38 cellular contexts compared by ENCODE assay signal in genomic region chr3:61743686-61744242, GRCh38.
"Had no signal": no experiment of that assay in that cellular context is flagged by ENCODE, and none has a peak within 500 bp of the region (broad histone marks: within the 10 kb centered on the region; RNA-seq: fewer than 3 reads in every experiment).

No MANE protein-coding gene starts in this region.

- H3K27ac Mint-ChIP-seq: activated CD4-positive, alpha-beta memory T cell treated with anti-CD3 and anti-CD28 coated beads for 36 hours; activated CD4-positive, alpha-beta T cell treated with anti-CD3 and anti-CD28 coated beads for 36 hours; activated CD4-positive, alpha-beta T cell treated with anti-CD3 and anti-CD28 coated beads, Interleukin-2, amount 10 ng/mL, durations not matched to agents 24 days and 14 days; activated CD8-positive, alpha-beta memory T cell treated with anti-CD3 and anti-CD28 coated beads, Interleukin-2, amount 10 ng/mL, durations not matched to agents 7 days and 5 days; activated CD8-positive, alpha-beta T cell treated with anti-CD3 and anti-CD28 coated beads, Interleukin-2, amount 10 ng/mL, durations not matched to agents 7 days and 5 days; activated naive CD4-positive, alpha-beta T cell treated with anti-CD3 and anti-CD28 coated beads for 36 hours; activated naive CD4-positive, alpha-beta T cell treated with anti-CD3 and anti-CD28 coated beads, Interleukin-2, amount 50 U/mL, for 24 hours; activated naive CD8-positive, alpha-beta T cell treated with anti-CD3 and anti-CD28 coated beads for 36 hours; activated naive CD8-positive, alpha-beta T cell treated with anti-CD3 and anti-CD28 coated beads, Interleukin-2, amount 50 U/mL, for 24 hours; activated T-helper 1 cell treated with anti-CD3 and anti-CD28 coated beads, Interleukin-12 subunit alpha, Interleukin-12 subunit beta, Interleukin-2, Interleukin-4 antibody, amounts not matched to agents 30 ng/mL and 10 ng/mL and 1 ng/mL, durations not matched to agents 14 hours and 24 hours and 36 hours; activated T-helper 2 cell treated with anti-CD3 and anti-CD28 coated beads, Interferon-gamma antibody, Interleukin-2, Interleukin-4, amounts not matched to agents 10 μg/mL and 5 μg/mL and 100 μg/mL, durations not matched to agents 14 hours and 24 hours and 36 hours; T-helper 17 cell; T-helper 2 cell treated with Interferon-gamma antibody and Interleukin-4, amounts not matched to agents 5 μg/mL and 100 μg/mL, for 36 hours had no signal

- H3K27me3 ChIP-seq: adrenal gland, breast epithelium, cardiac muscle cell, colonic mucosa, esophagus squamous epithelium, gastroesophageal sphincter had no signal

- H3K4me3 ChIP-seq: adrenal gland, breast epithelium, cardiac muscle cell, colonic mucosa, esophagus squamous epithelium, gastroesophageal sphincter had no signal

- DNase-seq: activated CD4-positive, alpha-beta memory T cell treated with anti-CD3 and anti-CD28 coated beads for 36 hours; activated CD4-positive, alpha-beta T cell treated with anti-CD3 and anti-CD28 coated beads for 36 hours; activated CD4-positive, alpha-beta T cell treated with anti-CD3 and anti-CD28 coated beads, Interleukin-2, amount 10 ng/mL, durations not matched to agents 24 days and 14 days; activated CD4-positive, CD25-positive, alpha-beta regulatory T cell; activated CD4-positive, CD25-positive, alpha-beta regulatory T cell treated with anti-CD3 and anti-CD28 coated beads, Interleukin-2, amount 50 U/mL, for 72 hours; activated CD8-positive, alpha-beta memory T cell treated with anti-CD3 and anti-CD28 coated beads, Interleukin-2, amount 10 ng/mL, durations not matched to agents 7 days and 5 days; activated CD8-positive, alpha-beta memory T cell treated with anti-CD3 and anti-CD28 coated beads, Interleukin-2, amount 50 U/mL, for 4 hours; activated CD8-positive, alpha-beta T cell treated with anti-CD3 and anti-CD28 coated beads, Interleukin-2, amount 10 ng/mL, durations not matched to agents 7 days and 5 days; activated effector memory CD4-positive, alpha-beta T cell treated with anti-CD3 and anti-CD28 coated beads, Interleukin-2, amount 50 U/mL, for 16 hours; activated naive CD4-positive, alpha-beta T cell treated with anti-CD3 and anti-CD28 coated beads for 36 hours; activated naive CD8-positive, alpha-beta T cell treated with anti-CD3 and anti-CD28 coated beads for 36 hours; activated naive CD8-positive, alpha-beta T cell treated with anti-CD3 and anti-CD28 coated beads, Interleukin-2, amount 50 U/mL, for 24 hours; activated T-cell treated with anti-CD3 and anti-CD28 coated beads, Interleukin-2, amount 50 U/mL, for 1 hour; activated T-cell treated with anti-CD3 and anti-CD28 coated beads, Interleukin-2, amount 50 U/mL, for 48 hours; adrenal gland; amygdala; aorta; central memory CD4-positive, alpha-beta T cell; cerebellar nuclear complex; colonic mucosa; effector CD8-positive, alpha-beta T cell; esophagus squamous epithelium; foreskin melanocyte; T-helper 1 cell; T-helper 17 cell; T1000; WERI-Rb-1 had no signal

- ATAC-seq: activated CD4-positive, alpha-beta T cell treated with anti-CD3 and anti-CD28 coated beads for 36 hours; activated CD8-positive, alpha-beta memory T cell treated with anti-CD3 and anti-CD28 coated beads, Interleukin-2, amount 10 ng/mL, durations not matched to agents 7 days and 5 days; activated CD8-positive, alpha-beta T cell treated with anti-CD3 and anti-CD28 coated beads, Interleukin-2, amount 10 ng/mL, durations not matched to agents 7 days and 5 days; activated naive CD8-positive, alpha-beta T cell treated with anti-CD3 and anti-CD28 coated beads, Interleukin-2, amount 50 U/mL, for 24 hours; gastroesophageal sphincter; T-helper 17 cell had no signal

- H3K27ac ChIP-seq: adrenal gland, breast epithelium, cardiac muscle cell, colonic mucosa, epithelial cell of prostate, esophagus squamous epithelium, gastroesophageal sphincter, WERI-Rb-1 had no signal

- H3K4me1 ChIP-seq: adrenal gland, breast epithelium, colonic mucosa, esophagus squamous epithelium had no signal

- H3K27me3 Mint-ChIP-seq: activated CD4-positive, alpha-beta memory T cell treated with anti-CD3 and anti-CD28 coated beads for 36 hours; activated CD4-positive, alpha-beta T cell treated with anti-CD3 and anti-CD28 coated beads for 36 hours; activated CD8-positive, alpha-beta memory T cell treated with anti-CD3 and anti-CD28 coated beads, Interleukin-2, amount 10 ng/mL, durations not matched to agents 7 days and 5 days; activated naive CD4-positive, alpha-beta T cell treated with anti-CD3 and anti-CD28 coated beads, Interleukin-2, amount 50 U/mL, for 24 hours; activated naive CD8-positive, alpha-beta T cell treated with anti-CD3 and anti-CD28 coated beads, Interleukin-2, amount 50 U/mL, for 24 hours; brain; T-helper 17 cell had no signal

- H3K9me3 Mint-ChIP-seq: activated CD4-positive, alpha-beta memory T cell treated with anti-CD3 and anti-CD28 coated beads for 36 hours; activated CD4-positive, alpha-beta T cell treated with anti-CD3 and anti-CD28 coated beads, Interleukin-2, amount 10 ng/mL, durations not matched to agents 24 days and 14 days; activated naive CD4-positive, alpha-beta T cell treated with anti-CD3 and anti-CD28 coated beads for 36 hours; activated naive CD4-positive, alpha-beta T cell treated with anti-CD3 and anti-CD28 coated beads, Interleukin-2, amount 50 U/mL, for 24 hours; activated naive CD8-positive, alpha-beta T cell treated with anti-CD3 and anti-CD28 coated beads for 36 hours; activated naive CD8-positive, alpha-beta T cell treated with anti-CD3 and anti-CD28 coated beads, Interleukin-2, amount 50 U/mL, for 24 hours; activated T-helper 1 cell treated with anti-CD3 and anti-CD28 coated beads, Interleukin-12 subunit alpha, Interleukin-12 subunit beta, Interleukin-2, Interleukin-4 antibody, amounts not matched to agents 30 ng/mL and 10 ng/mL and 1 ng/mL, durations not matched to agents 14 hours and 24 hours and 36 hours; activated T-helper 2 cell treated with anti-CD3 and anti-CD28 coated beads, Interferon-gamma antibody, Interleukin-2, Interleukin-4, amounts not matched to agents 10 μg/mL and 5 μg/mL and 100 μg/mL, durations not matched to agents 14 hours and 24 hours and 36 hours; brain; T-helper 2 cell treated with Interferon-gamma antibody and Interleukin-4, amounts not matched to agents 5 μg/mL and 100 μg/mL, for 36 hours had no signal

- H3K4me1 Mint-ChIP-seq: activated CD4-positive, alpha-beta T cell treated with anti-CD3 and anti-CD28 coated beads for 36 hours; activated CD4-positive, alpha-beta T cell treated with anti-CD3 and anti-CD28 coated beads, Interleukin-2, amount 10 ng/mL, durations not matched to agents 24 days and 14 days; activated CD8-positive, alpha-beta memory T cell treated with anti-CD3 and anti-CD28 coated beads, Interleukin-2, amount 10 ng/mL, durations not matched to agents 7 days and 5 days; activated naive CD4-positive, alpha-beta T cell treated with anti-CD3 and anti-CD28 coated beads, Interleukin-2, amount 50 U/mL, for 24 hours; activated naive CD8-positive, alpha-beta T cell treated with anti-CD3 and anti-CD28 coated beads for 36 hours; activated naive CD8-positive, alpha-beta T cell treated with anti-CD3 and anti-CD28 coated beads, Interleukin-2, amount 50 U/mL, for 24 hours; T-helper 17 cell had no signal

- H3K4me3 Mint-ChIP-seq: activated CD4-positive, alpha-beta memory T cell treated with anti-CD3 and anti-CD28 coated beads for 36 hours; activated CD4-positive, alpha-beta T cell treated with anti-CD3 and anti-CD28 coated beads for 36 hours; activated CD4-positive, alpha-beta T cell treated with anti-CD3 and anti-CD28 coated beads, Interleukin-2, amount 10 ng/mL, durations not matched to agents 24 days and 14 days; activated CD8-positive, alpha-beta memory T cell treated with anti-CD3 and anti-CD28 coated beads, Interleukin-2, amount 10 ng/mL, durations not matched to agents 7 days and 5 days; activated CD8-positive, alpha-beta T cell treated with anti-CD3 and anti-CD28 coated beads, Interleukin-2, amount 10 ng/mL, durations not matched to agents 7 days and 5 days; activated naive CD4-positive, alpha-beta T cell treated with anti-CD3 and anti-CD28 coated beads for 36 hours; activated naive CD4-positive, alpha-beta T cell treated with anti-CD3 and anti-CD28 coated beads, Interleukin-2, amount 50 U/mL, for 24 hours; activated naive CD8-positive, alpha-beta T cell treated with anti-CD3 and anti-CD28 coated beads for 36 hours; activated naive CD8-positive, alpha-beta T cell treated with anti-CD3 and anti-CD28 coated beads, Interleukin-2, amount 50 U/mL, for 24 hours; activated T-helper 1 cell treated with anti-CD3 and anti-CD28 coated beads, Interleukin-12 subunit alpha, Interleukin-12 subunit beta, Interleukin-2, Interleukin-4 antibody, amounts not matched to agents 30 ng/mL and 10 ng/mL and 1 ng/mL, durations not matched to agents 14 hours and 24 hours and 36 hours; brain; T-helper 17 cell; T-helper 2 cell treated with Interferon-gamma antibody and Interleukin-4, amounts not matched to agents 5 μg/mL and 100 μg/mL, for 36 hours had no signal

- H3K36me3 Mint-ChIP-seq: activated CD4-positive, alpha-beta memory T cell treated with anti-CD3 and anti-CD28 coated beads for 36 hours; activated CD8-positive, alpha-beta memory T cell treated with anti-CD3 and anti-CD28 coated beads, Interleukin-2, amount 10 ng/mL, durations not matched to agents 7 days and 5 days; activated naive CD4-positive, alpha-beta T cell treated with anti-CD3 and anti-CD28 coated beads, Interleukin-2, amount 50 U/mL, for 24 hours; activated naive CD8-positive, alpha-beta T cell treated with anti-CD3 and anti-CD28 coated beads for 36 hours; brain had no signal

- FAIRE-seq: endometrium, endothelial cell of umbilical vein had no signal

- H3K9me3 ChIP-seq: adrenal gland, breast epithelium, colonic mucosa, esophagus squamous epithelium, gastroesophageal sphincter had no signal

- H3K36me3 ChIP-seq: adrenal gland, breast epithelium, cardiac muscle cell, colonic mucosa, esophagus squamous epithelium, gastroesophageal sphincter had no signal
